7 cellular contexts compared by ENCODE assay signal in the genomic region with DNA sequence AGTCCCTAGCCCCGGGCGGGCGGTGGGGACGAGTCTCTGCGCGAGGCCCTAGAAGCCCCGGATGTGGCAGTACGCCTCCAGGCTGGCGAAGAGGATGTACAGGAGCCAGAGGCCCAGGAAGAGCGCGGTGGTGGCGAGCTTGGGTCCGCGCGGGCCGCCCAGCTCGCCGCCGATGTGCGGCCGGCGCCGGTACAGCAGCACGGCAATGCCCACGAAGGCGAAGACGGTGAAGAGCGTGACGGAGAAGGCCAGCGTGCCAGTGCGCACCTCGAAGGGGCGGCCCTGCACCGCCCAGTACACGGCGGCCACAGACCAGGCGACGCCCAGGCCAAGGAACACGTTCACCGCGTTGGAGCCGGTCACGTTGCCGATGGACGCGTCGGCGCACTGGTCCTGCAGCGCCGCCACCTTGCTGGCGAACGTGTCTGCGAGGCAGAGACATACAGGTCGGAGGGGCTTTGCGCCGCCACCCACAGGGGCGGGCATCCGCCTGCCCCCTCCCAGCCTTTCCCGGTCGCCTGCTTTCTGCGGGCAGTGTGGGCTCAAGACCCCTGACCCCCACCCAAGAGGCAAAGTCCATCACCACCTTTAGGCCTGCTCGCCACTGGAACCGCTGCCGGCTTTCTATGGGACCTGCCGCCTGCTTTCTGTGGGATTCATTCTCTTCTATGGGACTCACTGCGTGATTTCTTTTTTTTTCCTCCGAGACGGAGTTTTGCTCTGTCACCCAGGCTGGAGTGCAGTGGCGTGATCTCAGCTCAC. TPM values are rescaled to one million over a fixed set of nuclear protein-coding genes. Genes with fewer than 3 reads are reported as not detected.
DNase-seq lines count a peak whose midpoint lies in the region; ATAC-seq lines count a peak whose summit lies in the region.

No MANE protein-coding gene starts in this region.

- peak overlapping the region; percentile 60 for H3K4me3 Mint-ChIP-seq in activated T-helper 2 cell treated with anti-CD3 and anti-CD28 coated beads, Interferon-gamma antibody, Interleukin-2, Interleukin-4, amounts not matched to agents 10 μg/mL and 5 μg/mL and 100 μg/mL, durations not matched to agents 14 hours and 24 hours and 36 hours (ENCODE audit: low read depth)
- H3K4me3 Mint-ChIP-seq in stimulated activated memory B cell treated with anti-CD40 and anti-IgM and Interleukin-4, amounts not matched to agents 10 μg/mL and 1 μg/mL and 100 μg/mL, for 72 hours, result peak overlapping the region; percentile 6

- H3K27ac ChIP-seq in iPS-18a (ENCODE audit: low read length), result no peak overlapping the region

- H3K27me3 Mint-ChIP-seq in activated T-helper 2 cell treated with anti-CD3 and anti-CD28 coated beads, Interferon-gamma antibody, Interleukin-2, Interleukin-4, amounts not matched to agents 10 μg/mL and 5 μg/mL and 100 μg/mL, durations not matched to agents 14 hours and 24 hours and 36 hours (ENCODE audit: low read depth), result peaks cover 15% of the 10 kb centered on the region
- peaks cover 60% of the 10 kb centered on the region for H3K27me3 Mint-ChIP-seq in stimulated activated memory B cell treated with anti-CD40 and anti-IgM and Interleukin-4, amounts not matched to agents 10 μg/mL and 1 μg/mL and 100 μg/mL, for 72 hours

- no peaks in the 10 kb centered on the region for H3K9me3 ChIP-seq in iPS-18a (ENCODE audit: control insufficient read depth, low read depth, low read length)

- DNase-seq in H7 (peak; percentile 81), NCI-H446 (lab: John Stamatoyannopoulos, UW) (no peak)
- DNase-seq in activated T-helper 2 cell treated with anti-CD3 and anti-CD28 coated beads, Interferon-gamma antibody, Interleukin-2, Interleukin-4, amounts not matched to agents 10 μg/mL and 5 μg/mL and 100 μg/mL, durations not matched to agents 14 hours and 24 hours and 36 hours (ENCODE audit: low spot score), result no peak

- H3K36me3 Mint-ChIP-seq in activated T-helper 2 cell treated with anti-CD3 and anti-CD28 coated beads, Interferon-gamma antibody, Interleukin-2, Interleukin-4, amounts not matched to agents 10 μg/mL and 5 μg/mL and 100 μg/mL, durations not matched to agents 14 hours and 24 hours and 36 hours (ENCODE audit: low read depth), result no peaks in the 10 kb centered on the region
- peaks cover 4% of the 10 kb centered on the region for H3K36me3 Mint-ChIP-seq in stimulated activated memory B cell treated with anti-CD40 and anti-IgM and Interleukin-4, amounts not matched to agents 10 μg/mL and 1 μg/mL and 100 μg/mL, for 72 hours

- H3K36me3 ChIP-seq in H7 (replicated peaks; ENCODE audit: control insufficient read depth, insufficient read depth, low read length) (no peaks in the 10 kb centered on the region), iPS-18a (ENCODE audit: control insufficient read depth, low read depth, low read length) (no peaks in the 10 kb centered on the region)

- intact Hi-C loops in activated T-helper 2 cell treated with anti-CD3 and anti-CD28 coated beads, Interferon-gamma antibody, Interleukin-2, Interleukin-4, amounts not matched to agents 10 μg/mL and 5 μg/mL and 100 μg/mL, durations not matched to agents 14 hours and 24 hours and 36 hours (cut with micrococcal nuclease), result no loop called here

- peaks cover 6% of the 10 kb centered on the region for H3K4me1 ChIP-seq in iPS-18a (ENCODE audit: control insufficient read depth, low read depth, low read length)

- H3K4me3 ChIP-seq in H7 (ENCODE audit: insufficient read depth, low read depth, low read length) (peak overlapping the region; percentile 43), iPS-18a (ENCODE audit: low read length) (peak overlapping the region; percentile 29)

- H3K9me3 Mint-ChIP-seq in activated T-helper 2 cell treated with anti-CD3 and anti-CD28 coated beads, Interferon-gamma antibody, Interleukin-2, Interleukin-4, amounts not matched to agents 10 μg/mL and 5 μg/mL and 100 μg/mL, durations not matched to agents 14 hours and 24 hours and 36 hours, result no peaks in the 10 kb centered on the region
- no peaks in the 10 kb centered on the region for H3K9me3 Mint-ChIP-seq in stimulated activated memory B cell treated with anti-CD40 and anti-IgM and Interleukin-4, amounts not matched to agents 10 μg/mL and 1 μg/mL and 100 μg/mL, for 72 hours

- ATAC-seq in stimulated activated memory B cell treated with anti-CD40 and anti-IgM and Interleukin-4, amounts not matched to agents 10 μg/mL and 1 μg/mL and 100 μg/mL, for 72 hours, result no peak
- ATAC-seq in HG02884 (IDR thresholded peaks at IDR 0.05; ENCODE audit: unreplicated experiment) (no peak), GM19455 (IDR thresholded peaks at IDR 0.05; ENCODE audit: unreplicated experiment) (no peak)

- H3K27ac Mint-ChIP-seq in activated T-helper 2 cell treated with anti-CD3 and anti-CD28 coated beads, Interferon-gamma antibody, Interleukin-2, Interleukin-4, amounts not matched to agents 10 μg/mL and 5 μg/mL and 100 μg/mL, durations not matched to agents 14 hours and 24 hours and 36 hours, result no peak overlapping the region
- no peak overlapping the region for H3K27ac Mint-ChIP-seq in stimulated activated memory B cell treated with anti-CD40 and anti-IgM and Interleukin-4, amounts not matched to agents 10 μg/mL and 1 μg/mL and 100 μg/mL, for 72 hours

- H3K27me3 ChIP-seq in H7 (ENCODE audit: control insufficient read depth, insufficient read depth, low read length), result peaks cover 27% of the 10 kb centered on the region
- H3K27me3 ChIP-seq in iPS-18a (ENCODE audit: control insufficient read depth, insufficient read depth, low read length), result peaks cover 21% of the 10 kb centered on the region

- peaks cover 14% of the 10 kb centered on the region for H3K4me1 Mint-ChIP-seq in activated T-helper 2 cell treated with anti-CD3 and anti-CD28 coated beads, Interferon-gamma antibody, Interleukin-2, Interleukin-4, amounts not matched to agents 10 μg/mL and 5 μg/mL and 100 μg/mL, durations not matched to agents 14 hours and 24 hours and 36 hours (ENCODE audit: low read depth)
- peaks cover 12% of the 10 kb centered on the region for H3K4me1 Mint-ChIP-seq in stimulated activated memory B cell treated with anti-CD40 and anti-IgM and Interleukin-4, amounts not matched to agents 10 μg/mL and 1 μg/mL and 100 μg/mL, for 72 hours

- H3K9ac ChIP-seq in iPS-18a (ENCODE audit: low read length), result no peak overlapping the region

RNA-seq across cellular contexts. Expression of gene MEIS3, which starts 10.9 kb away (rescaled TPM):
- total RNA-seq in H7 (2014; rRNA removed; shearing (Covaris generic)), result 87.0 and 134 TPM in 2 replicates
- total RNA-seq in activated T-helper 2 cell treated with anti-CD3 and anti-CD28 coated beads, Interferon-gamma antibody, Interleukin-2, Interleukin-4, amounts not matched to agents 10 μg/mL and 5 μg/mL and 100 μg/mL, durations not matched to agents 14 hours and 24 hours and 36 hours, result 0.16 TPM in 1 of 2 replicates, not detected in the other

RNA-seq across cellular contexts. Expression of gene SLC8A2, which starts 41.5 kb away (rescaled TPM):
- total RNA-seq in H7 (2014; rRNA removed; shearing (Covaris generic)), result 6.7 and 10.3 TPM in 2 replicates
- total RNA-seq in activated T-helper 2 cell treated with anti-CD3 and anti-CD28 coated beads, Interferon-gamma antibody, Interleukin-2, Interleukin-4, amounts not matched to agents 10 μg/mL and 5 μg/mL and 100 μg/mL, durations not matched to agents 14 hours and 24 hours and 36 hours, result not detected in 2 replicates

RNA-seq across cellular contexts. Expression of gene KPTN, which starts 53.8 kb away (rescaled TPM):
- total RNA-seq in H7 (2014; rRNA removed; shearing (Covaris generic)), result 9.9 and 10.5 TPM in 2 replicates
- total RNA-seq in activated T-helper 2 cell treated with anti-CD3 and anti-CD28 coated beads, Interferon-gamma antibody, Interleukin-2, Interleukin-4, amounts not matched to agents 10 μg/mL and 5 μg/mL and 100 μg/mL, durations not matched to agents 14 hours and 24 hours and 36 hours, result 9.6 and 11.3 TPM in 2 replicates

Comparison
In these comparisons a context has a peak if more than half of its experiments do, and no peak if none do; other contexts are left out.
1. RNA of gene MEIS3, which starts 10.9 kb away (total RNA-seq): 87.0 to 134 TPM in H7; 0.16 TPM in activated T-helper 2 cell treated with anti-CD3 and anti-CD28 coated beads, Interferon-gamma antibody, Interleukin-2, Interleukin-4, amounts not matched to agents 10 μg/mL and 5 μg/mL and 100 μg/mL, durations not matched to agents 14 hours and 24 hours and 36 hours; every median in the first group is over 10 times any median in the second.